In the genomic region with DNA sequence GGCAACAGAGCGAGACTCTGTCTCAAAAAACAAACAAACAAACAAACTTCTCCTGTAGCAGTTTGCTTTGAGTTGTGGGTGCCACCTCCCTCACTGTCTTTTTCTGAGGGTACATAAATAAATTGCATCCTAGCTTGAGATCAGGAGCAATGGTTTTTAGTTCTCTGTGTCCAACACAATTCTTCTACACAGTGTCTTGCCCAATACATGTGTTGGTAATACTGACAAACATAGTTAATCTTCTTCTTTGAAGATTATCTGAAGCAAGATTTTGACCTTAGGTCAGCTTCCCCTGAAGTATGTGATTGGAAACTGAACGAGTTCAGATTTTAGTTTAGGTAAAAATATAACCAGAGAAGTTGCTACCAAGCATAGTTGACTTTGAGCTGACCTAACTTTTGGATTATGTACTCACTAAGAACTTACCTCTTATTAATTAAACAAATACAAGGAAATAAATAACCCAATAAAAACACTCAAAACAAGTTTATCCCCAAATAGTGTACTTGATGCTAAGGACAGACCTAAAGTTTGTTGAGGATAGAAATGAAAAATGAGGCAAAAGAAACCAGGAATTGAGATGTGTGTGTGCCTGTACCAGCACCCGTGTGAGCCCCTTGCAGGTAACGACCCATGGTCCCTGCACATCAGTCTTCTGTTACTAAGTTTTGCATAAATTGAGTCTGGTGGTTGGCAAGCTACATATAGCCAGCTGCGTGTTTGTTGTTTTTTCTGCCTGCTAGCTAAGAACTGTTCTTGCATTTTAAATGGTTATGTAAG, we compare ENCODE assay signal across 13 cellular contexts. TPM values are rescaled to one million over a fixed set of nuclear protein-coding genes. Genes with fewer than 3 reads are reported as not detected.
A peak's percentile ranks its signal among the peaks of the same experiment; 100 is the strongest.
DNase-seq lines count a peak whose midpoint lies in the region; ATAC-seq, FAIRE-seq and TF ChIP-seq lines count a peak whose summit lies in the region.
"Had no signal": no experiment of that assay in that cellular context is flagged by ENCODE, and none has a peak within 500 bp of the region (broad histone marks: within the 10 kb centered on the region; RNA-seq: fewer than 3 reads in every experiment).

No MANE protein-coding gene starts in this region.

- no peak for TF ChIP-seq EP300 in GM12878 (IDR thresholded peaks at IDR 0.05; ENCODE audit: borderline replicate concordance in 1 of 2, control insufficient read depth in 1 of 2, low read depth in 2 of 2, low read length in 2 of 2)

- POLR2A ChIA-PET in GM12878 (lab: Charles Lee) = interaction anchor here (0.6 to 2.0 kb wide), 3 partner anchors 9 to 13 kb away, joined by 3 to 8 read pairs (median 6); no protein-coding TSS in a partner anchor

- peaks cover 3% of the 10 kb centered on the region; the same call in 1 of the 2 replicates for H4K20me1 ChIP-seq in GM12878 (ENCODE audit: control insufficient read depth, insufficient read depth)

- H3K36me3 ChIP-seq in GM12878 (ENCODE audit: control insufficient read depth in 2 of 2, insufficient read depth in 2 of 2, low read length in 1 of 2) = no peaks in the 10 kb centered on the region
- H3K36me3 ChIP-seq in kidney (ENCODE audit: control insufficient read depth in 1 of 2, insufficient read depth in 2 of 2, low read length in 2 of 2) = no peaks in the 10 kb centered on the region
- H3K36me3 ChIP-seq: MG63, ovary had no signal

- peaks cover 13% of the 10 kb centered on the region for H3K4me1 Mint-ChIP-seq in activated naive CD8-positive, alpha-beta T cell treated with anti-CD3 and anti-CD28 coated beads for 36 hours

- RAD21 ChIA-PET in GM12878 (lab: Charles Lee; ENCODE audit: unreplicated experiment) = interaction anchor here (0.9 to 8.9 kb wide), 7 partner anchors 12 to 154 kb away, joined by 3 to 159 read pairs (median 7); a partner anchor contains a TSS

- H3K4me2 ChIP-seq in GM12878 (ENCODE audit: control insufficient read depth, insufficient read depth) = peak overlapping the region; percentile 84

- H3K27me3 Mint-ChIP-seq in activated naive CD8-positive, alpha-beta T cell treated with anti-CD3 and anti-CD28 coated beads for 36 hours = no peaks in the 10 kb centered on the region
- H3K27me3 Mint-ChIP-seq: activated naive CD8-positive, alpha-beta T cell treated with anti-CD3 and anti-CD28 coated beads, Interleukin-2, amount 50 U/mL, for 24 hours had no signal

- BruUV-seq in GM12878 (replicated peaks; lab: Mats Ljungman, UMichigan) = no TSS peak

- H3K9ac ChIP-seq in GM12878 (ENCODE audit: control insufficient read depth, insufficient read depth, low read length) (no peak overlapping the region), kidney (ENCODE audit: low read length in 2 of 2) (no peak overlapping the region)

- H3K27me3 ChIP-seq in GM12878 (replicated peaks in 1 of 2; ENCODE audit: control insufficient read depth in 2 of 2, insufficient read depth in 2 of 2, low read length in 1 of 2) = no peaks in the 10 kb centered on the region
- H3K27me3 ChIP-seq: MG63, ovary had no signal

- FAIRE-seq in GM12878 (lab: Jason Lieb, UNC) (peak; percentile 79), kidney (lab: Jason Lieb, UNC) (no peak)

- intact Hi-C loops in GM12878 (cut with micrococcal nuclease; ENCODE audit: unreplicated experiment) (loop anchor here (5.0 kb wide), 1 partner anchor 68 kb away; no protein-coding TSS in a partner anchor), kidney (cut with DNase I) (loop anchor here (10.0 kb wide), 1 partner anchor 135 kb away; no protein-coding TSS in a partner anchor)

- H3K4me3 ChIP-seq in GM12878 (peak overlapping the region; percentile 25; the same call in 1 of the 2 replicates), kidney (ENCODE audit: low read length in 2 of 2) (peak overlapping the region in 1 of 2 donors; percentile 11)
- H3K4me3 ChIP-seq: MG63, ovary had no signal

- TF ChIP-seq POLR2A in GM12878 (IDR thresholded peaks at IDR 0.05; ENCODE audit: low read depth, low read length) = no peak

- CTCF ChIA-PET in GM12878 (lab: Yijun Ruan, JAX) = interaction anchor here (1.0 to 10.1 kb wide), 6 partner anchors 12 to 156 kb away, joined by 3 to 289 read pairs (median 32); a partner anchor contains a TSS

- no peak for TF ChIP-seq CTCF in GM12878 (IDR thresholded peaks at IDR 0.05 in 2 of 3, conservative IDR thresholded peaks at IDR 0.05 in 1 of 3; ENCODE audit: control insufficient read depth in 2 of 3, extremely low read depth in 1 of 3, insufficient read depth in 1 of 3, low read depth in 3 of 3, low read length in 3 of 3)
- no peak for TF ChIP-seq CTCF in kidney (IDR thresholded peaks at IDR 0.05; ENCODE audit: borderline replicate concordance, extremely low read depth, insufficient read depth)

- no peak overlapping the region for H2AFZ ChIP-seq in GM12878 (ENCODE audit: control insufficient read depth, low read depth, low read length)

- H3K9me3 ChIP-seq in GM12878 (replicated peaks; ENCODE audit: control insufficient read depth, insufficient read depth, low read length) (no peaks in the 10 kb centered on the region), kidney (ENCODE audit: control insufficient read depth in 1 of 2, low read length in 2 of 2) (no peaks in the 10 kb centered on the region)
- H3K9me3 ChIP-seq: MG63, ovary had no signal

- no peaks in the 10 kb centered on the region for H3K9me3 Mint-ChIP-seq in activated naive CD8-positive, alpha-beta T cell treated with anti-CD3 and anti-CD28 coated beads for 36 hours
- H3K9me3 Mint-ChIP-seq: activated naive CD8-positive, alpha-beta T cell treated with anti-CD3 and anti-CD28 coated beads, Interleukin-2, amount 50 U/mL, for 24 hours had no signal

- ATAC-seq in GM18502 (IDR thresholded peaks at IDR 0.05; ENCODE audit: poor library complexity, unreplicated experiment) (peak; percentile 83), GM21423 (IDR thresholded peaks at IDR 0.05; ENCODE audit: unreplicated experiment) (peak; percentile 74), HG03139 (IDR thresholded peaks at IDR 0.05; ENCODE audit: unreplicated experiment) (peak; percentile 77), GM12878 (peak; percentile 78)
- ATAC-seq: activated naive CD8-positive, alpha-beta T cell treated with anti-CD3 and anti-CD28 coated beads, Interleukin-2, amount 50 U/mL, for 24 hours had no signal

- H3K27ac ChIP-seq in GM12878 (ENCODE audit: control insufficient read depth, insufficient read depth) (no peak overlapping the region), kidney (ENCODE audit: low read depth in 2 of 2, low read length in 2 of 2) (peak overlapping the region in 1 of 2 donors; percentile 9)
- H3K27ac ChIP-seq: C4-2B, ovary had no signal

- no peak for TF ChIP-seq RAD21 in GM12878 (IDR thresholded peaks at IDR 0.05; ENCODE audit: insufficient read depth, low read depth, low read length)

- H3K79me2 ChIP-seq in GM12878 (ENCODE audit: control insufficient read depth, insufficient read depth, low read length) = peaks cover 28% of the 10 kb centered on the region

- SMC1A ChIA-PET in GM12878 (lab: Charles Lee; ENCODE audit: uncharacterized antibody, unreplicated experiment) = interaction anchor here (0.8 to 7.2 kb wide), 8 partner anchors 10 to 155 kb away, joined by 3 to 130 read pairs (median 5); a partner anchor contains a TSS

- no peak for DNase-seq in GM12878 (ENCODE audit: low read depth, low spot score)
- DNase-seq in NCI-H1436 (lab: John Stamatoyannopoulos, UW) = no peak
- DNase-seq in kidney = no peak
- DNase-seq in activated CD8-positive, alpha-beta memory T cell treated with anti-CD3 and anti-CD28 coated beads, Interleukin-2, amount 50 U/mL, for 4 hours = no peak
- DNase-seq in activated naive CD8-positive, alpha-beta T cell treated with anti-CD3 and anti-CD28 coated beads for 36 hours = no peak
- DNase-seq: activated CD4-positive, alpha-beta T cell treated with anti-CD3 and anti-CD28 coated beads for 48 hours; activated naive CD8-positive, alpha-beta T cell treated with anti-CD3 and anti-CD28 coated beads, Interleukin-2, amount 50 U/mL, for 24 hours; MG63; ovary had no signal

- H3K4me1 ChIP-seq in GM12878 (ENCODE audit: control insufficient read depth, insufficient read depth, low read length) (peaks cover 18% of the 10 kb centered on the region), kidney (ENCODE audit: control insufficient read depth in 1 of 2, insufficient read depth in 1 of 2, low read depth in 1 of 2, low read length in 2 of 2) (peaks cover 21 to 39% of the 10 kb centered on the region in 2 donors)

- 20% methylated on average over 5 of the region's 5 CpGs for WGBS in GM12878 (ENCODE audit: insufficient coverage, insufficient replicate concordance, low lambda C conversion rate, missing lambda C conversion rate)

- H3K36me3 Mint-ChIP-seq in activated naive CD8-positive, alpha-beta T cell treated with anti-CD3 and anti-CD28 coated beads for 36 hours = no peaks in the 10 kb centered on the region

- no peak overlapping the region for H3K27ac Mint-ChIP-seq in activated naive CD8-positive, alpha-beta T cell treated with anti-CD3 and anti-CD28 coated beads for 36 hours
- H3K27ac Mint-ChIP-seq: activated naive CD8-positive, alpha-beta T cell treated with anti-CD3 and anti-CD28 coated beads, Interleukin-2, amount 50 U/mL, for 24 hours had no signal

- H3K4me3 Mint-ChIP-seq in activated naive CD8-positive, alpha-beta T cell treated with anti-CD3 and anti-CD28 coated beads for 36 hours = no peak overlapping the region
- H3K4me3 Mint-ChIP-seq: activated naive CD8-positive, alpha-beta T cell treated with anti-CD3 and anti-CD28 coated beads, Interleukin-2, amount 50 U/mL, for 24 hours had no signal

- in situ Hi-C loops in GM12878 (cut with MboI) = no loop called here

RNA-seq across cellular contexts. Expression of a gene that starts 16.2 kb away (rescaled TPM):
- total RNA-seq in GM12878 (2013; cell fraction: nucleolus; rRNA removed) = 230 and 256 TPM in 2 replicates
- 29.8 and 30.8 TPM in 2 replicates for total RNA-seq in GM12878 (2014; rRNA removed)
- total RNA-seq in GM12878 (2014; rRNA removed; fragmentation: Illumina TruSeq; extraction: Trizol) = 29.0 and 30.1 TPM in 2 replicates
- 35.8 and 37.2 TPM in 2 replicates for total RNA-seq in GM12878 (2021)
- polyA plus RNA-seq in GM12878 (2011; ENCODE audit: low read depth) = 16.9 TPM
- 59.9 and 75.4 TPM in 2 replicates for polyA plus RNA-seq in GM12878 (2011; rRNA removed)
- polyA plus RNA-seq in GM12878 (2011; cell fraction: cytosol; rRNA removed) = 31.7 and 33.3 TPM in 2 replicates
- 101 and 125 TPM in 2 replicates for polyA plus RNA-seq in GM12878 (2011; cell fraction: nucleus; rRNA removed)
- 24.1 and 41.4 TPM in 2 replicates for polyA plus RNA-seq in GM12878 (2012)
- 29.6 and 36.6 TPM in 2 replicates for polyA plus RNA-seq in GM12878 (2014; fragmentation: Illumina TruSeq; extraction: Trizol)
- polyA plus RNA-seq in GM12878 (2014; fragmentation: Nextera tagmentation; extraction: Ambion mirVana) = 10 to 100 TPM in 1 of 2 experiments, 1 to 10 TPM in 1; 6.4 to 12.6 TPM
- 23.6 and 27.5 TPM in 2 replicates for polyA plus RNA-seq in GM12878 (2014; rRNA removed)
- polyA plus RNA-seq in GM12878 (2016; fragmentation: Nextera tagmentation; extraction: Ambion mirVana) = 10 to 100 TPM; 34.3 to 37.8 TPM
- 43.8 and 45.3 TPM in 2 replicates for polyA minus RNA-seq in GM12878 (2011; rRNA and poly(A)+ RNA removed)
- polyA minus RNA-seq in GM12878 (2011; cell fraction: cytosol; rRNA and poly(A)+ RNA removed) = 17.8 and 18.6 TPM in 2 replicates
- polyA minus RNA-seq in GM12878 (2011; cell fraction: nucleus; rRNA and poly(A)+ RNA removed) = 38.3 and 42.0 TPM in 2 replicates
- total RNA-seq in kidney = 148 TPM
- 35.9 TPM for polyA plus RNA-seq in kidney (ENCODE audit: insufficient read depth, low read depth, low replicate concordance)
- total RNA-seq in activated naive CD8-positive, alpha-beta T cell treated with anti-CD3 and anti-CD28 coated beads for 36 hours = 1 to 10 TPM; 4.1 to 5.9 TPM

Comparison
In these comparisons a context has a peak if more than half of its experiments do, and no peak if none do; other contexts are left out.
1. RNA of a gene that starts 16.2 kb away (total RNA-seq): 148 TPM in kidney (single experiment) and 29.0 to 256 TPM in GM12878; 4.1 to 5.9 TPM in activated naive CD8-positive, alpha-beta T cell treated with anti-CD3 and anti-CD28 coated beads for 36 hours; every median in the first group is over 4 times any median in the second.
2. Peak in every context shown above with its lines, with median percentiles within 50 percentile points of each other: ATAC-seq.